21 cellular contexts compared by ENCODE assay signal in genomic region chr10:104391969-104392296, GRCh38. TPM values are rescaled to one million over a fixed set of nuclear protein-coding genes. Genes with fewer than 3 reads are reported as not detected.
"Had no signal": no experiment of that assay in that cellular context is flagged by ENCODE, and none has a peak within 500 bp of the region (broad histone marks: within the 10 kb centered on the region; RNA-seq: fewer than 3 reads in every experiment).

No MANE protein-coding gene starts in this region.

- H3K9me3 Mint-ChIP-seq: dendritic cell treated with granulocyte-macrophage colony-stimulating factor and Interleukin-4, amounts not matched to agents 40 ng/mL and 50 ng/mL, for 4 days; endodermal cell; naive thymus-derived CD8-positive, alpha-beta T cell; neural crest cell; stimulated activated effector memory CD8-positive, alpha-beta T cell treated with anti-CD3 and anti-CD28 coated beads, Interleukin-12 subunit alpha, Interleukin-12 subunit beta, amount 100 ng/mL, for 72 hours had no signal

- ATAC-seq: gastrocnemius medialis; left cardiac atrium; naive thymus-derived CD8-positive, alpha-beta T cell; right cardiac atrium had no signal

- H3K4me3 Mint-ChIP-seq: dendritic cell treated with granulocyte-macrophage colony-stimulating factor and Interleukin-4, amounts not matched to agents 40 ng/mL and 50 ng/mL, for 4 days; endodermal cell; naive thymus-derived CD8-positive, alpha-beta T cell; neural crest cell; stimulated activated effector memory CD8-positive, alpha-beta T cell treated with anti-CD3 and anti-CD28 coated beads, Interleukin-12 subunit alpha, Interleukin-12 subunit beta, amount 100 ng/mL, for 72 hours had no signal

- H3K4me3 ChIP-seq: colonic mucosa, gastrocnemius medialis, left lung, prostate gland, sigmoid colon, stomach, thyroid gland had no signal

- H3K36me3 Mint-ChIP-seq: naive thymus-derived CD8-positive, alpha-beta T cell; stimulated activated effector memory CD8-positive, alpha-beta T cell treated with anti-CD3 and anti-CD28 coated beads, Interleukin-12 subunit alpha, Interleukin-12 subunit beta, amount 100 ng/mL, for 72 hours had no signal

- H3K36me3 ChIP-seq: colonic mucosa, gastrocnemius medialis, left lung, neutrophil, prostate gland, sigmoid colon, stomach, thyroid gland had no signal

- H3K27ac Mint-ChIP-seq: dendritic cell treated with granulocyte-macrophage colony-stimulating factor and Interleukin-4, amounts not matched to agents 40 ng/mL and 50 ng/mL, for 4 days; endodermal cell; naive thymus-derived CD8-positive, alpha-beta T cell; stimulated activated effector memory CD8-positive, alpha-beta T cell treated with anti-CD3 and anti-CD28 coated beads, Interleukin-12 subunit alpha, Interleukin-12 subunit beta, amount 100 ng/mL, for 72 hours had no signal

- H3K4me1 Mint-ChIP-seq: neural crest cell had no signal

- H3K27me3 ChIP-seq: colonic mucosa, gastrocnemius medialis, left lung, sigmoid colon, stomach, thyroid gland had no signal

- H3K4me1 ChIP-seq: colonic mucosa, gastrocnemius medialis, parathyroid adenoma, prostate gland, sigmoid colon had no signal

- DNase-seq: colonic mucosa; effector CD8-positive, alpha-beta T cell; endodermal cell; gastrocnemius medialis; head of caudate nucleus; left cardiac atrium; left lung; naive thymus-derived CD8-positive, alpha-beta T cell; right cardiac atrium; sigmoid colon; stimulated activated CD4-positive, alpha-beta T cell treated with anti-CD3 and anti-CD28 coated beads, Interleukin-2, amount 100 ng/mL, for 24 hours; stimulated activated CD4-positive, alpha-beta T cell treated with anti-CD3 and anti-CD28 coated beads, Interleukin-4, amount 100 ng/mL, for 24 hours; stimulated activated naive CD4-positive, alpha-beta T cell treated with Interleukin-2 at 50 U/mL for 16 hours; stomach had no signal

- H3K79me2 ChIP-seq: parathyroid adenoma had no signal

- H2AFZ ChIP-seq: parathyroid adenoma had no signal

- H3K9ac ChIP-seq: parathyroid adenoma had no signal

- H3K9me3 ChIP-seq: colonic mucosa, gastrocnemius medialis, left lung, neutrophil, prostate gland, sigmoid colon, stomach, thyroid gland had no signal

- H3K27ac ChIP-seq: colonic mucosa, gastrocnemius medialis, neutrophil, parathyroid adenoma, prostate gland, sigmoid colon, stomach, thyroid gland had no signal

RNA-seq across cellular contexts. Expression of gene CFAP58, which starts 38.3 kb away (rescaled TPM):
- total RNA-seq: naive thymus-derived CD8-positive, alpha-beta T cell had no signal
- polyA plus RNA-seq: naive thymus-derived CD8-positive, alpha-beta T cell had no signal
